In genomic region chr15:42724276-42724675, GRCh38 we compare ENCODE assay signal across 31 cellular contexts.
"Had no signal": no experiment of that assay in that cellular context is flagged by ENCODE, and none has a peak within 500 bp of the region (broad histone marks: within the 10 kb centered on the region; RNA-seq: fewer than 3 reads in every experiment).

No MANE protein-coding gene starts in this region.

- H3K27me3 ChIP-seq: esophagus squamous epithelium, heart right ventricle, left lung, neutrophil, ovary, sigmoid colon, testis, tibial artery, upper lobe of left lung had no signal

- H3K4me3 ChIP-seq: coronary artery, esophagus squamous epithelium, heart right ventricle, left lung, lung, ovary, psoas muscle, sigmoid colon, testis, tibial artery, upper lobe of left lung had no signal

- H3K27ac Mint-ChIP-seq: memory B cell had no signal

- H3K4me3 Mint-ChIP-seq: memory B cell; natural killer cell; neural crest cell; stimulated activated effector memory CD8-positive, alpha-beta T cell treated with anti-CD3 and anti-CD28 coated beads, Interleukin-12 subunit alpha, Interleukin-12 subunit beta, amount 100 ng/mL, for 72 hours had no signal

- H3K36me3 ChIP-seq: ovary had no signal

- DNase-seq: dermis blood vessel endothelial cell; effector memory CD4-positive, alpha-beta T cell; erythroblast; esophagus squamous epithelium; foreskin melanocyte; glutamatergic neuron; heart right ventricle; hippocampal formation; left cardiac atrium; left lung; natural killer cell; ovary; posterior cingulate gyrus; psoas muscle; right cardiac atrium; stimulated activated CD4-positive, alpha-beta T cell treated with anti-CD3 and anti-CD28 coated beads, Interleukin-2, amount 100 ng/mL, for 24 hours; stimulated activated CD4-positive, alpha-beta T cell treated with anti-CD3 and anti-CD28 coated beads, Interleukin-4, amount 100 ng/mL, for 24 hours; stimulated activated naive CD8-positive, alpha-beta T cell treated with anti-CD3 and anti-CD28 coated beads, Interleukin-15, Interleukin-2, amounts not matched to agents 100 U/mL and 50 U/mL, for 24 hours; substantia nigra; testis; tibial artery had no signal

- FAIRE-seq: islet of Langerhans, urothelium cell line had no signal

- H3K4me1 Mint-ChIP-seq: memory B cell; natural killer cell; stimulated activated effector memory CD8-positive, alpha-beta T cell treated with anti-CD3 and anti-CD28 coated beads, Interleukin-12 subunit alpha, Interleukin-12 subunit beta, amount 100 ng/mL, for 72 hours had no signal

- H3K9me3 Mint-ChIP-seq: memory B cell; natural killer cell; neural crest cell; stimulated activated effector memory CD8-positive, alpha-beta T cell treated with anti-CD3 and anti-CD28 coated beads, Interleukin-12 subunit alpha, Interleukin-12 subunit beta, amount 100 ng/mL, for 72 hours had no signal

- H3K4me1 ChIP-seq: heart right ventricle, psoas muscle, sigmoid colon had no signal

- H3K27me3 Mint-ChIP-seq: memory B cell had no signal

- ATAC-seq: heart right ventricle; left cardiac atrium; left lung; natural killer cell; psoas muscle; right cardiac atrium; stimulated activated effector memory CD8-positive, alpha-beta T cell treated with anti-CD3 and anti-CD28 coated beads, Interleukin-12 subunit alpha, Interleukin-12 subunit beta, amount 100 ng/mL, for 72 hours; stimulated activated naive CD8-positive, alpha-beta T cell treated with anti-CD3 and anti-CD28 coated beads, Interleukin-15, Interleukin-2, amounts not matched to agents 100 U/mL and 50 U/mL, for 24 hours had no signal

- H3K9me3 ChIP-seq: esophagus squamous epithelium, heart right ventricle, left lung, neutrophil, ovary, psoas muscle, sigmoid colon, testis, tibial artery, upper lobe of left lung had no signal

- H3K27ac ChIP-seq: coronary artery, esophagus squamous epithelium, heart right ventricle, left lung, neutrophil, ovary, psoas muscle, sigmoid colon, testis, tibial artery, upper lobe of left lung had no signal
